ENCODE assay signal across 6 cellular contexts in genomic region chr13:106297283-106297682, GRCh38.
"Had no signal": no experiment of that assay in that cellular context is flagged by ENCODE, and none has a peak within 500 bp of the region (broad histone marks: within the 10 kb centered on the region; RNA-seq: fewer than 3 reads in every experiment).

No MANE protein-coding gene starts in this region.

- H3K4me3 ChIP-seq: GM23338, K562 had no signal

- DNase-seq: H9, HCEC 1CT, IMR-90 had no signal

- H3K27ac ChIP-seq: HL-60 had no signal

- H2AFZ ChIP-seq: GM23338 had no signal

- H3K4me2 ChIP-seq: GM23338 had no signal

- ATAC-seq: GM23338, K562 had no signal

- H3K4me3 Mint-ChIP-seq: GM23338, H9 had no signal

- H3K27ac Mint-ChIP-seq: GM23338, H9 had no signal
